Comparison of ENCODE assay signal across 17 cellular contexts in the genomic region with DNA sequence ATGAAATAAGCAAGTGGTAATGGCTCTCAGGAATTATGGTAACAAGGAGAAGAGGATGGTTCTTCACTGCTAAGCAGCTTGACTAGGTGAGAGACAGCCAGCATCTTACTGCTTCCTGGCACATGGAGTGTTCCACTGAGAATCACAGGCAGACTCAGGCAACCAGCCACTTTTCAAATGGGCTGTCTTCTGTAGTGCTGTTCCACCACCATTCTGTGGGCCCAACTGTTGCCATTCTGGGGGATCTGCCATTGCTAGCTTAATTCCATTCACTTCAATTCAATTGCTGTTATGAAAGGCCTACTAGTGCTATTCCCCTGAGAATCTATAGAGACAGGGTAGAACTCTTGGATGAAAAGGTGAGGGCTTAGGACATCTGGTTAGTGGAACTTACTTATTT.
DNase-seq lines count a peak whose midpoint lies in the region; ATAC-seq and TF ChIP-seq lines count a peak whose summit lies in the region.
"Had no signal": no experiment of that assay in that cellular context is flagged by ENCODE, and none has a peak within 500 bp of the region (broad histone marks: within the 10 kb centered on the region; RNA-seq: fewer than 3 reads in every experiment).

No MANE protein-coding gene starts in this region.

- H3K36me3 Mint-ChIP-seq in activated B cell treated with CpG ODN at 0.5 μM for 24 hours (ENCODE audit: low read depth) (no peaks in the 10 kb centered on the region), natural killer cell (no peaks in the 10 kb centered on the region)
- H3K36me3 Mint-ChIP-seq: CD4-positive, CD25-positive, alpha-beta regulatory T cell; immature natural killer cell; natural killer cell treated with Interleukin-12 subunit alpha and Interleukin-12 subunit beta and Interleukin-15 and Interleukin-18, amount 100 ng/mL, for 72 hours; stimulated activated naive B cell treated with anti-CD40 and anti-IgM and Interleukin-4, amounts not matched to agents 10 μg/mL and 1 μg/mL and 100 μg/mL, for 72 hours had no signal

- H3K4me1 Mint-ChIP-seq in activated B cell treated with CpG ODN at 0.5 μM for 24 hours (peaks cover 55% of the 10 kb centered on the region), natural killer cell (peaks cover 9 to 20% of the 10 kb centered on the region in 2 donors)

- H3K4me1 ChIP-seq in mesenchymal stem cell (ENCODE audit: control insufficient read depth, insufficient read depth, low read depth, low read length): peaks cover 2% of the 10 kb centered on the region
- H3K4me1 ChIP-seq in tibial nerve: peaks cover 0 to 39% (median 6%) of the 10 kb centered on the region in 4 donors

- H2BK120ac ChIP-seq in mesenchymal stem cell (ENCODE audit: low read depth, low read length): no peak overlapping the region

- no peak overlapping the region for H3K23ac ChIP-seq in mesenchymal stem cell (ENCODE audit: low read length in 2 of 2)

- H3K27me3 Mint-ChIP-seq in activated B cell treated with CpG ODN at 0.5 μM for 24 hours (no peaks in the 10 kb centered on the region), natural killer cell (ENCODE audit: low read depth in 2 of 2) (no peaks in the 10 kb centered on the region)
- H3K27me3 Mint-ChIP-seq: IgD-negative memory B cell; stimulated activated naive B cell treated with anti-CD40 and anti-IgM and Interleukin-4, amounts not matched to agents 10 μg/mL and 1 μg/mL and 100 μg/mL, for 72 hours had no signal

- H2AFZ ChIP-seq in mesenchymal stem cell (ENCODE audit: low read depth, low read length): no peak overlapping the region

- H3K18ac ChIP-seq in mesenchymal stem cell (ENCODE audit: low read depth in 1 of 2, low read length in 2 of 2): no peak overlapping the region

- peak overlapping the region in 1 of 2 experiments; percentile 49 for H2BK12ac ChIP-seq in mesenchymal stem cell (ENCODE audit: low read length in 2 of 2)

- DNase-seq in Right ventricle myocardium superior (no peak), left ventricle myocardium superior (no peak), activated B cell treated with CpG ODN at 0.5 μM for 24 hours (no peak), mesenchymal stem cell (no peak), tibial nerve (ENCODE audit: low spot score in 2 of 2) (no peak), NCI-H2196 (lab: John Stamatoyannopoulos, UW; ENCODE audit: unreplicated experiment) (no peak), natural killer cell (no peak), H7 (no peak)
- DNase-seq: activated CD4-positive, alpha-beta T cell treated with anti-CD3 and anti-CD28 coated beads, Interleukin-2, amount 10 ng/mL, durations not matched to agents 24 days and 14 days; CD4-positive, CD25-positive, alpha-beta regulatory T cell; immature natural killer cell; MV-4-11; OCI-M1; stimulated activated naive B cell treated with anti-CD40 and anti-IgM and Interleukin-4, amounts not matched to agents 10 μg/mL and 1 μg/mL and 100 μg/mL, for 72 hours had no signal

- no peaks in the 10 kb centered on the region for H3K9me3 ChIP-seq in mesenchymal stem cell (ENCODE audit: control insufficient read depth, low read length)
- no peaks in the 10 kb centered on the region for H3K9me3 ChIP-seq in tibial nerve
- H3K9me3 ChIP-seq: heart left ventricle had no signal

- POLR2A ChIA-PET in activated B cell treated with CpG ODN at 0.5 μM for 24 hours (lab: Charles Lee): interaction anchor here (0.5 to 1.7 kb wide), 8 partner anchors 9 to 232 kb away, joined by 3 to 9 read pairs (median 5); no protein-coding TSS in a partner anchor

- no peak for TF ChIP-seq EP300 in tibial nerve (IDR thresholded peaks at IDR 0.05)

- no peak overlapping the region for H4K91ac ChIP-seq in mesenchymal stem cell (ENCODE audit: low read length)

- H2BK5ac ChIP-seq in mesenchymal stem cell (ENCODE audit: low read depth, low read length, poor library complexity, severe bottlenecking): no peak overlapping the region

- H2BK15ac ChIP-seq in mesenchymal stem cell (ENCODE audit: low read depth, poor library complexity, severe bottlenecking): no peak overlapping the region

- no peak overlapping the region for H4K8ac ChIP-seq in mesenchymal stem cell (ENCODE audit: low read length)

- H3K27me3 ChIP-seq in mesenchymal stem cell (ENCODE audit: control insufficient read depth in 1 of 2, insufficient read depth in 1 of 2, low read length in 2 of 2) (no peaks in the 10 kb centered on the region), tibial nerve (no peaks in the 10 kb centered on the region), H7 (ENCODE audit: control insufficient read depth, insufficient read depth, low read length) (no peaks in the 10 kb centered on the region)
- H3K27me3 ChIP-seq: heart left ventricle had no signal

- peak overlapping the region in 1 of 2 experiments; percentile 80 for H3K14ac ChIP-seq in mesenchymal stem cell (ENCODE audit: low read length in 2 of 2)

- peak overlapping the region; percentile 74 for H3K9ac ChIP-seq in mesenchymal stem cell (ENCODE audit: low read length)

- no peaks in the 10 kb centered on the region for H3K36me3 ChIP-seq in mesenchymal stem cell (ENCODE audit: control insufficient read depth in 1 of 2, insufficient read depth in 2 of 2, low read depth in 1 of 2, low read length in 2 of 2)
- no peaks in the 10 kb centered on the region for H3K36me3 ChIP-seq in tibial nerve
- no peaks in the 10 kb centered on the region for H3K36me3 ChIP-seq in H7 (replicated peaks; ENCODE audit: control insufficient read depth, insufficient read depth, low read length)
- H3K36me3 ChIP-seq: heart left ventricle had no signal

- H3K79me1 ChIP-seq in mesenchymal stem cell (replicated peaks; ENCODE audit: low read length, poor library complexity, severe bottlenecking): no peaks in the 10 kb centered on the region

- H3K4me3 ChIP-seq in mesenchymal stem cell (ENCODE audit: insufficient read depth in 1 of 2, low read depth in 1 of 2, low read length in 2 of 2) (peak overlapping the region in 1 of 2 experiments; percentile 37), tibial nerve (no peak overlapping the region), H7 (ENCODE audit: insufficient read depth, low read depth, low read length) (no peak overlapping the region)
- H3K4me3 ChIP-seq: heart left ventricle had no signal

- H3K4me3 Mint-ChIP-seq in activated B cell treated with CpG ODN at 0.5 μM for 24 hours (no peak overlapping the region), natural killer cell (no peak overlapping the region)
- H3K4me3 Mint-ChIP-seq: activated CD4-positive, alpha-beta T cell treated with anti-CD3 and anti-CD28 coated beads, Interleukin-2, amount 10 ng/mL, durations not matched to agents 24 days and 14 days; CD4-positive, CD25-positive, alpha-beta regulatory T cell; IgD-negative memory B cell; immature natural killer cell; natural killer cell treated with Interleukin-12 subunit alpha and Interleukin-12 subunit beta and Interleukin-15 and Interleukin-18, amount 100 ng/mL, for 72 hours; stimulated activated naive B cell treated with anti-CD40 and anti-IgM and Interleukin-4, amounts not matched to agents 10 μg/mL and 1 μg/mL and 100 μg/mL, for 72 hours had no signal

- ATAC-seq in Right ventricle myocardium superior (ENCODE audit: poor library complexity): peak; percentile 7
- no peak for ATAC-seq in left ventricle myocardium superior
- no peak for ATAC-seq in activated B cell treated with CpG ODN at 0.5 μM for 24 hours (ENCODE audit: low read depth)
- no peak for ATAC-seq in natural killer cell
- ATAC-seq: natural killer cell treated with Interleukin-12 subunit alpha and Interleukin-12 subunit beta and Interleukin-15 and Interleukin-18, amount 100 ng/mL, for 72 hours; stimulated activated naive B cell treated with anti-CD40 and anti-IgM and Interleukin-4, amounts not matched to agents 10 μg/mL and 1 μg/mL and 100 μg/mL, for 72 hours had no signal

- H2AK5ac ChIP-seq in mesenchymal stem cell (ENCODE audit: low read length, severe bottlenecking): peak overlapping the region; percentile 37

- H3K9me3 Mint-ChIP-seq in activated B cell treated with CpG ODN at 0.5 μM for 24 hours: no peaks in the 10 kb centered on the region
- no peaks in the 10 kb centered on the region for H3K9me3 Mint-ChIP-seq in natural killer cell
- H3K9me3 Mint-ChIP-seq: activated CD4-positive, alpha-beta T cell treated with anti-CD3 and anti-CD28 coated beads, Interleukin-2, amount 10 ng/mL, durations not matched to agents 24 days and 14 days; IgD-negative memory B cell; immature natural killer cell; natural killer cell treated with Interleukin-12 subunit alpha and Interleukin-12 subunit beta and Interleukin-15 and Interleukin-18, amount 100 ng/mL, for 72 hours; stimulated activated naive B cell treated with anti-CD40 and anti-IgM and Interleukin-4, amounts not matched to agents 10 μg/mL and 1 μg/mL and 100 μg/mL, for 72 hours had no signal

- H3K27ac ChIP-seq in mesenchymal stem cell (ENCODE audit: low read length, poor library complexity, severe bottlenecking): no peak overlapping the region
- H3K27ac ChIP-seq in tibial nerve: peak overlapping the region; percentile 44 to 84 (median 70)

- no peak overlapping the region for H3K4ac ChIP-seq in mesenchymal stem cell (ENCODE audit: low read depth in 1 of 2, low read length in 2 of 2)

- TF ChIP-seq POLR2A in tibial nerve (IDR thresholded peaks at IDR 0.05): no peak

- H3K27ac Mint-ChIP-seq in activated B cell treated with CpG ODN at 0.5 μM for 24 hours (peak overlapping the region; percentile 19), natural killer cell (no peak overlapping the region)
- H3K27ac Mint-ChIP-seq: activated CD4-positive, alpha-beta T cell treated with anti-CD3 and anti-CD28 coated beads, Interleukin-2, amount 10 ng/mL, durations not matched to agents 24 days and 14 days; CD4-positive, CD25-positive, alpha-beta regulatory T cell; immature natural killer cell; stimulated activated naive B cell treated with anti-CD40 and anti-IgM and Interleukin-4, amounts not matched to agents 10 μg/mL and 1 μg/mL and 100 μg/mL, for 72 hours had no signal

- TF ChIP-seq CTCF in activated B cell treated with CpG ODN at 0.5 μM for 24 hours (IDR thresholded peaks at IDR 0.05) (no peak), tibial nerve (IDR thresholded peaks at IDR 0.05) (no peak), natural killer cell (IDR thresholded peaks at IDR 0.05) (no peak)

- no peak overlapping the region for H3K4me2 ChIP-seq in mesenchymal stem cell (ENCODE audit: low read length, poor library complexity, severe bottlenecking)

- CTCF ChIA-PET in activated B cell treated with CpG ODN at 0.5 μM for 24 hours (lab: Charles Lee): interaction anchor here (1.0 kb wide), 1 partner anchor 53 kb away, joined by 3 read pairs; no protein-coding TSS in a partner anchor

- intact Hi-C loops in Right ventricle myocardium superior (cut with DNase I): no loop called here
- intact Hi-C loops in left ventricle myocardium superior (cut with micrococcal nuclease): no loop called here
- intact Hi-C loops in activated B cell treated with CpG ODN at 0.5 μM for 24 hours (cut with micrococcal nuclease): loop anchor here (2.0 kb wide), 1 partner anchor 14 kb away; no protein-coding TSS in a partner anchor
- intact Hi-C loops in natural killer cell (cut with micrococcal nuclease): no loop called here
